In genomic region chr21:36156815-36157670, GRCh38 we compare ENCODE assay signal across 8 cellular contexts. TPM values are rescaled to one million over a fixed set of nuclear protein-coding genes. Genes with fewer than 3 reads are reported as not detected.
A peak's percentile ranks its signal among the peaks of the same experiment; 100 is the strongest.
DNase-seq lines count a peak whose midpoint lies in the region; ATAC-seq and TF ChIP-seq lines count a peak whose summit lies in the region.

Gene DOP1B (plus strand): TSS chr21:36156824. CDS start chr21:36164734, 7,910 bp downstream.

- H3K27me3 ChIP-seq in gastroesophageal sphincter (no peaks in the 10 kb centered on the region), ovary (no peaks in the 10 kb centered on the region)

- H3K36me3 ChIP-seq in gastroesophageal sphincter (no peaks in the 10 kb centered on the region), ovary (no peaks in the 10 kb centered on the region)

- H3K9me3 Mint-ChIP-seq in activated T-cell treated with anti-CD3 and anti-CD28 coated beads, Interleukin-2, amount 50 U/mL, for 72 hours: no peaks in the 10 kb centered on the region

- peak; percentile 81 for DNase-seq in DMS 273 (lab: John Stamatoyannopoulos, UW; ENCODE audit: unreplicated experiment)
- no peak for DNase-seq in DMS 273 treated with DMSO at 0.1 percent for 48 hours (lab: John Stamatoyannopoulos, UW)
- peak; percentile 43 for DNase-seq in NCI-H128 (lab: John Stamatoyannopoulos, UW; ENCODE audit: unreplicated experiment)
- DNase-seq in activated T-cell treated with anti-CD3 and anti-CD28 coated beads, Interleukin-2, amount 50 U/mL, for 72 hours: peak; percentile 63 to 65
- DNase-seq in ovary: peak in 1 of 5 donors; percentile 74
- no peak for DNase-seq in HCEC 1CT

- WGBS in gastroesophageal sphincter (ENCODE audit: low coverage in 1 of 2), 2 donors: 1 to 2% methylated on average over 9 to 10 of the region's 83 CpGs
- WGBS in ovary, 3 donors: 2 to 3% (median 2%) methylated on average over 37 to 83 of the region's 83 CpGs

- H3K36me3 Mint-ChIP-seq in activated T-cell treated with anti-CD3 and anti-CD28 coated beads, Interleukin-2, amount 50 U/mL, for 72 hours (ENCODE audit: insufficient read depth in 2 of 2): no peaks in the 10 kb centered on the region

- TF ChIP-seq POLR2A in gastroesophageal sphincter (IDR thresholded peaks at IDR 0.05) (peak; percentile 70 to 73), ovary (IDR thresholded peaks at IDR 0.05) (peak; percentile 30)

- H3K4me3 Mint-ChIP-seq in activated T-cell treated with anti-CD3 and anti-CD28 coated beads, Interleukin-2, amount 50 U/mL, for 72 hours: peak within 1 kb of the TSS; percentile 87 to 90

- peaks cover 0 to 23% (median 5%) of the 10 kb centered on the region in 3 donors for H3K4me1 ChIP-seq in gastroesophageal sphincter
- peaks cover 7% of the 10 kb centered on the region for H3K4me1 ChIP-seq in ovary (ENCODE audit: insufficient read depth)

- ATAC-seq in HG02571 (IDR thresholded peaks at IDR 0.05; ENCODE audit: unreplicated experiment) (peak; percentile 20), gastroesophageal sphincter (no peak)
- ATAC-seq in activated T-cell treated with anti-CD3 and anti-CD28 coated beads, Interleukin-2, amount 50 U/mL, for 72 hours (replicated peaks in 1 of 2): peak; percentile 17 to 34

- H3K4me1 Mint-ChIP-seq in activated T-cell treated with anti-CD3 and anti-CD28 coated beads, Interleukin-2, amount 50 U/mL, for 72 hours (ENCODE audit: low read depth): peaks cover 25% of the 10 kb centered on the region

- TF ChIP-seq EP300 in gastroesophageal sphincter (IDR thresholded peaks at IDR 0.05): no peak
- no peak for TF ChIP-seq EP300 in ovary (IDR thresholded peaks at IDR 0.05)

- intact Hi-C loops in ovary (cut with DNase I): loop anchor here in 2 of 4 donors (10.0 kb wide), 2 partner anchors 108 to 168 kb away; partner anchors contain the start of gene MORC3 (in 1 of the 2)

- TF ChIP-seq CTCF in gastroesophageal sphincter (IDR thresholded peaks at IDR 0.05): peak in 2 of 4 experiments; percentile 3 to 10
- TF ChIP-seq CTCF in ovary (IDR thresholded peaks at IDR 0.05): no peak

- H3K4me3 ChIP-seq in gastroesophageal sphincter (peak within 1 kb of the TSS; percentile 76 to 85), ovary (peak within 1 kb of the TSS; percentile 71)

- H3K9me3 ChIP-seq in gastroesophageal sphincter: no peaks in the 10 kb centered on the region
- H3K9me3 ChIP-seq in ovary: no peaks in the 10 kb centered on the region

- H3K27ac ChIP-seq in gastroesophageal sphincter: peak within 1 kb of the TSS; percentile 31 to 90 (median 85)
- peak within 1 kb of the TSS; percentile 17 to 39 for H3K27ac ChIP-seq in ovary

- H3K27me3 Mint-ChIP-seq in activated T-cell treated with anti-CD3 and anti-CD28 coated beads, Interleukin-2, amount 50 U/mL, for 72 hours (ENCODE audit: low read depth): no peaks in the 10 kb centered on the region

- no peak within 1 kb of the TSS for H3K27ac Mint-ChIP-seq in activated T-cell treated with anti-CD3 and anti-CD28 coated beads, Interleukin-2, amount 50 U/mL, for 72 hours

RNA-seq across cellular contexts. Expression of gene DOP1B, which starts in this region (rescaled TPM):
- total RNA-seq in activated T-cell treated with anti-CD3 and anti-CD28 coated beads, Interleukin-2, amount 50 U/mL, for 72 hours: 10 to 100 TPM; 18.6 to 20.1 TPM
- 10 to 100 TPM in 2 of 4 donors, 1 to 10 TPM in 2; 7.2 to 12.0 (median 10.4) TPM for total RNA-seq in gastroesophageal sphincter
- 10 to 100 TPM in 3 of 7 donors, 1 to 10 TPM in 4; 4.5 to 12.5 (median 9.6) TPM for total RNA-seq in ovary
- 1 to 10 TPM; 2.3 to 4.1 TPM for polyA plus RNA-seq in ovary

Comparison
In these comparisons a context has a peak if more than half of its experiments do, and no peak if none do; other contexts are left out.
1. DNase-seq: peak in DMS 273 (single experiment), NCI-H128 (single experiment) and activated T-cell treated with anti-CD3 and anti-CD28 coated beads, Interleukin-2, amount 50 U/mL, for 72 hours (2 of 2); none in DMS 273 treated with DMSO at 0.1 percent for 48 hours (single experiment) and HCEC 1CT (single experiment).